In the genomic region with DNA sequence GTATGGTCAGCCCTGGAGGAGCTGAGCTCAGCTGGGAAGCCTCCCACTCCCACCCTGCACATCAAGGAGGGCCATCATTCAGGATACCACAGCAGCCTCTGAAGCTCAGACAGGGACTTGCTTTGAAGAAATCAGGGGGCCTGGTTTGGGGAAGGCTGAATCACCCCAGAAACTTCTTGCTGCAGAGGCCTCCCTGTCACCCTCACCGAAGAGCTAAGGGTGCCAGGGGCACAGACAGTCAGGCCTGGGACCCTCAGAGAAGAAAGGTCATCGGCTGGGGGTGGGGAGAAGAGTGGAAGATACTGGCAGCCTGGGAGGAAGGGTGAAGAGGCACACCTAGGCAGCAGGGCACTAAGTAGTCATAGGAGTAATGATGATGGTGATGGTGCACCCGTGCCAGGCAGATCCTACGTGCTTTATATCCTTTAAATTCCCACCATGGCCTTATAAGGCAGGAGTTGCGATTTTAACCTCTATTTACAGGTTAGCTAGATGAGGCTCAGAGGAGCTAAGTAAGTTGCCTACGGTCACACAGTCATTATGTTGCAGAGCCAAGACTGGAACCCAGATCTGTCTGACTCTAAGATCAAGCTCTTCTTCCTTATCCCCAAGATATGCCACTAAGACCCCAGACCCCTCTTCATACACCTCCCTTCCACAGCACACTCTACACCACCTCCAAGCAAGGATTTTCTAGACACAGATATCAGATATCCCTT, we compare ENCODE assay signal across 9 cellular contexts. TPM values are rescaled to one million over a fixed set of nuclear protein-coding genes. Genes with fewer than 3 reads are reported as not detected.
A peak's percentile ranks its signal among the peaks of the same experiment; 100 is the strongest.
DNase-seq lines count a peak whose midpoint lies in the region; ATAC-seq and TF ChIP-seq lines count a peak whose summit lies in the region.
"Had no signal": no experiment of that assay in that cellular context is flagged by ENCODE, and none has a peak within 500 bp of the region (broad histone marks: within the 10 kb centered on the region; RNA-seq: fewer than 3 reads in every experiment).

No MANE protein-coding gene starts in this region.

- H3K27ac ChIP-seq in AG04450 (ENCODE audit: low read depth, low read length) (peak overlapping the region; percentile 80), neural cell (ENCODE audit: low read length) (peak overlapping the region; percentile 49)

- H3K27me3 Mint-ChIP-seq in central memory CD8-positive, alpha-beta T cell = no peaks in the 10 kb centered on the region

- no peaks in the 10 kb centered on the region for H3K79me2 ChIP-seq in neural cell (replicated peaks; ENCODE audit: insufficient read depth, low read length)

- H3K27me3 ChIP-seq in AG04450 (ENCODE audit: control insufficient read depth, insufficient read depth, low read length) (no peaks in the 10 kb centered on the region), neural cell (ENCODE audit: insufficient read depth, low read depth, low read length) (no peaks in the 10 kb centered on the region)

- H3K4me1 Mint-ChIP-seq in central memory CD8-positive, alpha-beta T cell = peaks cover 73% of the 10 kb centered on the region

- H3F3A ChIP-seq in neural cell (ENCODE audit: insufficient read depth, low read length, poor library complexity, severe bottlenecking) = no peaks in the 10 kb centered on the region

- no peak for DNase-seq in AG04450 (ENCODE audit: low read depth, low spot score)
- DNase-seq in Jurkat, Clone E6-1 (ENCODE audit: low read depth, low spot score) = no peak
- DNase-seq in central memory CD8-positive, alpha-beta T cell (ENCODE audit: low spot score in 2 of 2) = no peak
- DNase-seq in GDM1 (lab: John Stamatoyannopoulos, UW) = no peak

- POLR2A ChIA-PET in AG04450 (lab: Yijun Ruan, JAX) = interaction anchor here (1.0 to 2.4 kb wide), 4 partner anchors 11 to 43 kb away, joined by 3 to 21 read pairs (median 6); a partner anchor contains a TSS

- H2AFZ ChIP-seq in neural cell (ENCODE audit: low read depth, low read length) = no peak overlapping the region

- H3K9me3 ChIP-seq in AG04450 (ENCODE audit: control insufficient read depth, insufficient read depth, low read length) (no peaks in the 10 kb centered on the region; the same call in 1 of the 2 replicates), neural cell (ENCODE audit: low read length) (no peaks in the 10 kb centered on the region)

- TF ChIP-seq EP300 in neural cell (conservative IDR thresholded peaks at IDR 0.05; ENCODE audit: poor library complexity, severe bottlenecking) = no peak

- H4K20me1 ChIP-seq in neural cell (ENCODE audit: insufficient read depth) = no peaks in the 10 kb centered on the region

- H3K9me3 Mint-ChIP-seq in central memory CD8-positive, alpha-beta T cell = no peaks in the 10 kb centered on the region

- TF ChIP-seq RAD21 in neural cell (conservative IDR thresholded peaks at IDR 0.05) = no peak

- H3K4me3 Mint-ChIP-seq in central memory CD8-positive, alpha-beta T cell = peak overlapping the region; percentile 90

- no peak for ATAC-seq in central memory CD8-positive, alpha-beta T cell (replicated peaks; ENCODE audit: extremely low read depth, poor library complexity, severe bottlenecking)
- ATAC-seq in GM21723 (IDR thresholded peaks at IDR 0.05; ENCODE audit: unreplicated experiment) (no peak), HG03378 (IDR thresholded peaks at IDR 0.05; ENCODE audit: unreplicated experiment) (no peak), GM19452 (IDR thresholded peaks at IDR 0.05; ENCODE audit: unreplicated experiment) (no peak)
- ATAC-seq: esophagus mucosa had no signal

- no peaks in the 10 kb centered on the region for H3K9me2 ChIP-seq in neural cell (ENCODE audit: insufficient read depth, low read length)

- no peak overlapping the region for H3K4me2 ChIP-seq in neural cell (ENCODE audit: low read length)

- CTCF ChIA-PET in AG04450 (lab: Charles Lee) = interaction anchor here (1.6 kb wide), 1 partner anchor 14 kb away, joined by 8 read pairs; no protein-coding TSS in a partner anchor

- H3K9ac ChIP-seq in neural cell (ENCODE audit: low read length) = peak overlapping the region; percentile 54

- TF ChIP-seq CTCF in AG04450 (IDR thresholded peaks at IDR 0.05; ENCODE audit: low read depth, low read length) (no peak), neural cell (IDR thresholded peaks at IDR 0.05; ENCODE audit: poor library complexity, severe bottlenecking) (no peak)

- H3K36me3 Mint-ChIP-seq in central memory CD8-positive, alpha-beta T cell (ENCODE audit: insufficient read depth) = peaks cover 26% of the 10 kb centered on the region

- H3K4me3 ChIP-seq in AG04450 (ENCODE audit: low read depth, low read length) (no peak overlapping the region), neural cell (ENCODE audit: low read length) (peak overlapping the region; percentile 22)
- H3K4me3 ChIP-seq in Jurkat, Clone E6-1 (ENCODE audit: low read length) = peak overlapping the region; percentile 52

- H3K36me3 ChIP-seq in neural cell (ENCODE audit: insufficient read depth, low read length) = no peaks in the 10 kb centered on the region

- peak overlapping the region; percentile 85 for H3K27ac Mint-ChIP-seq in central memory CD8-positive, alpha-beta T cell (ENCODE audit: low read depth)

TF ChIP-seq in neural cell, 6 proteins besides CTCF, POLR2A, EP300 and RAD21:
- no peak for TF ChIP-seq MXI1 (conservative IDR thresholded peaks at IDR 0.05; ENCODE audit: poor library complexity, severe bottlenecking)
- TF ChIP-seq EZH2 (IDR thresholded peaks at IDR 0.05; ENCODE audit: borderline replicate concordance, insufficient read depth, low read length, poor library complexity, severe bottlenecking) = no peak
- TF ChIP-seq SMC3 (conservative IDR thresholded peaks at IDR 0.05; ENCODE audit: poor library complexity) = no peak
- TF ChIP-seq POLR2AphosphoS5 (IDR thresholded peaks at IDR 0.05) = no peak
- no peak for TF ChIP-seq TAF1 (IDR thresholded peaks at IDR 0.05; ENCODE audit: low read depth)
- TF ChIP-seq, protein P1, sequence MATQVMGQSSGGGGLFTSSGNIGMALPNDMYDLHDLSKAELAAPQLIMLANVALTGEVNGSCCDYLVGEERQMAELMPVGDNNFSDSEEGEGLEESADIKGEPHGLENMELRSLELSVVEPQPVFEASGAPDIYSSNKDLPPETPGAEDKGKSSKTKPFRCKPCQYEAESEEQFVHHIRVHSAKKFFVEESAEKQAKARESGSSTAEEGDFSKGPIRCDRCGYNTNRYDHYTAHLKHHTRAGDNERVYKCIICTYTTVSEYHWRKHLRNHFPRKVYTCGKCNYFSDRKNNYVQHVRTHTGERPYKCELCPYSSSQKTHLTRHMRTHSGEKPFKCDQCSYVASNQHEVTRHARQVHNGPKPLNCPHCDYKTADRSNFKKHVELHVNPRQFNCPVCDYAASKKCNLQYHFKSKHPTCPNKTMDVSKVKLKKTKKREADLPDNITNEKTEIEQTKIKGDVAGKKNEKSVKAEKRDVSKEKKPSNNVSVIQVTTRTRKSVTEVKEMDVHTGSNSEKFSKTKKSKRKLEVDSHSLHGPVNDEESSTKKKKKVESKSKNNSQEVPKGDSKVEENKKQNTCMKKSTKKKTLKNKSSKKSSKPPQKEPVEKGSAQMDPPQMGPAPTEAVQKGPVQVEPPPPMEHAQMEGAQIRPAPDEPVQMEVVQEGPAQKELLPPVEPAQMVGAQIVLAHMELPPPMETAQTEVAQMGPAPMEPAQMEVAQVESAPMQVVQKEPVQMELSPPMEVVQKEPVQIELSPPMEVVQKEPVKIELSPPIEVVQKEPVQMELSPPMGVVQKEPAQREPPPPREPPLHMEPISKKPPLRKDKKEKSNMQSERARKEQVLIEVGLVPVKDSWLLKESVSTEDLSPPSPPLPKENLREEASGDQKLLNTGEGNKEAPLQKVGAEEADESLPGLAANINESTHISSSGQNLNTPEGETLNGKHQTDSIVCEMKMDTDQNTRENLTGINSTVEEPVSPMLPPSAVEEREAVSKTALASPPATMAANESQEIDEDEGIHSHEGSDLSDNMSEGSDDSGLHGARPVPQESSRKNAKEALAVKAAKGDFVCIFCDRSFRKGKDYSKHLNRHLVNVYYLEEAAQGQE (IDR thresholded peaks at IDR 0.05; ENCODE audit: borderline replicate concordance) = no peak

RNA-seq across cellular contexts. Expression of a gene that starts 28.5 kb away (rescaled TPM):
- 21.3 and 21.5 TPM in 2 replicates for polyA plus RNA-seq in AG04450 (2011; rRNA removed)
- polyA minus RNA-seq in AG04450 (2011; rRNA and poly(A)+ RNA removed) = 10.9 and 12.6 TPM in 2 replicates
- polyA plus RNA-seq in Jurkat, Clone E6-1 (2012; ENCODE audit: insufficient read depth, insufficient read length) = 21.7 TPM
- polyA plus RNA-seq in neural cell = 191 and 205 TPM in 2 replicates
- 189 and 190 TPM in 2 replicates for polyA minus RNA-seq in neural cell
